Comparison of ENCODE assay signal across 8 cellular contexts in the genomic region with DNA sequence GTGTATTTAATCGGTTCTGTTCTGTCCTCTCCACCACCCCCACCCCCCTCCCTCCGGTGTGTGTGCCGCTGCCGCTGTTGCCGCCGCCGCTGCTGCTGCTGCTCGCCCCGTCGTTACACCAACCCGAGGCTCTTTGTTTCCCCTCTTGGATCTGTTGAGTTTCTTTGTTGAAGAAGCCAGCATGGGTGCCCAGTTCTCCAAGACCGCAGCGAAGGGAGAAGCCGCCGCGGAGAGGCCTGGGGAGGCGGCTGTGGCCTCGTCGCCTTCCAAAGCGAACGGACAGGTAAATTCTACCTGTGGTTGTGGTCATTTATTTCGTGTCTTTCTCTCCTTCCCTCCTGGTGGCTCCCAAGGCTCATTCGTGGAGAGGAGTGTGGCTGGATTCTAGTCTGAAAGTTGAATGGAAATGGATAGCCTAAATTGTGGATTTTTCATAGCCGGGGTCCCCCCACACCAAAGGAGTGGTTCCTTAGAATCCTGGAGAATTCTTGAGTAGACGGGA. TPM values are rescaled to one million over a fixed set of nuclear protein-coding genes. Genes with fewer than 3 reads are reported as not detected.
DNase-seq lines count a peak whose midpoint lies in the region; ATAC-seq and TF ChIP-seq lines count a peak whose summit lies in the region.

No MANE protein-coding gene starts in this region.

- POLR2A ChIA-PET in PC-3 (lab: Charles Lee; ENCODE audit: unreplicated experiment), result no interaction called here

- H3K27ac ChIP-seq in PC-3 (ENCODE audit: low read length) (peak overlapping the region; percentile 96), neural cell (ENCODE audit: low read length) (peak overlapping the region; percentile 100)

- H3K79me2 ChIP-seq in PC-3 (ENCODE audit: low read length), result peaks cover 53% of the 10 kb centered on the region
- peaks cover 57% of the 10 kb centered on the region for H3K79me2 ChIP-seq in neural cell (replicated peaks; ENCODE audit: insufficient read depth, low read length)

- no peaks in the 10 kb centered on the region for H3K36me3 ChIP-seq in PC-3 (ENCODE audit: low read depth, low read length)
- H3K36me3 ChIP-seq in neural cell (ENCODE audit: insufficient read depth, low read length), result peaks cover 3% of the 10 kb centered on the region

- TF ChIP-seq CTCF in PC-3 (conservative IDR thresholded peaks at IDR 0.05; ENCODE audit: low read depth, low read length) (no peak), epithelial cell of esophagus (IDR thresholded peaks at IDR 0.05; ENCODE audit: insufficient read depth, low read depth, low read length, missing control alignments) (no peak), neural cell (IDR thresholded peaks at IDR 0.05; ENCODE audit: poor library complexity, severe bottlenecking) (no peak)

- H3K4me2 ChIP-seq in PC-3 (ENCODE audit: low read length) (peak overlapping the region; percentile 96), neural cell (ENCODE audit: low read length) (no peak overlapping the region)

- peaks cover 11% of the 10 kb centered on the region; the same call in 1 of the 2 replicates for H4K20me1 ChIP-seq in PC-3 (ENCODE audit: low read length)
- peaks cover 18% of the 10 kb centered on the region for H4K20me1 ChIP-seq in neural cell (ENCODE audit: insufficient read depth)

- ATAC-seq in PC-3 (no peak), GM21576 (IDR thresholded peaks at IDR 0.05; ENCODE audit: unreplicated experiment) (no peak), HG03108 (IDR thresholded peaks at IDR 0.05; ENCODE audit: unreplicated experiment) (no peak)

- H3K27me3 ChIP-seq in PC-3 (ENCODE audit: low read length) (no peaks in the 10 kb centered on the region), neural cell (ENCODE audit: insufficient read depth, low read depth, low read length) (no peaks in the 10 kb centered on the region)

- H3K9ac ChIP-seq in PC-3 (ENCODE audit: low read length), result peak overlapping the region; percentile 100
- peak overlapping the region; percentile 100 for H3K9ac ChIP-seq in neural cell (ENCODE audit: low read length)

- CTCF ChIA-PET in PC-3 (lab: Charles Lee), result no interaction called here

- peak; percentile 69 for DNase-seq in NCI-H748 (lab: John Stamatoyannopoulos, UW; ENCODE audit: unreplicated experiment)
- no peak for DNase-seq in NCI-H748 treated with DMSO at 0.1 percent for 48 hours (lab: John Stamatoyannopoulos, UW)
- DNase-seq in PC-3, result no peak
- DNase-seq in epithelial cell of esophagus (ENCODE audit: low read depth), result no peak
- no peak for DNase-seq in NCI-H510A (lab: John Stamatoyannopoulos, UW)

- H3K9me2 ChIP-seq in PC-3 (replicated peaks; ENCODE audit: low read length), result no peaks in the 10 kb centered on the region
- H3K9me2 ChIP-seq in neural cell (ENCODE audit: insufficient read depth, low read length), result no peaks in the 10 kb centered on the region

- H2AFZ ChIP-seq in PC-3 (ENCODE audit: low read length) (peak overlapping the region; percentile 94), neural cell (ENCODE audit: low read depth, low read length) (no peak overlapping the region)

- intact Hi-C loops in PC-3 (cut with micrococcal nuclease), result loop anchor here (1.0 to 10.0 kb wide), 12 partner anchors 163 to 1077 kb away; no protein-coding TSS in a partner anchor

- no peaks in the 10 kb centered on the region for H3F3A ChIP-seq in PC-3 (ENCODE audit: low read length, unreplicated experiment)
- H3F3A ChIP-seq in neural cell (ENCODE audit: insufficient read depth, low read length, poor library complexity, severe bottlenecking), result peaks cover 9% of the 10 kb centered on the region

- TF ChIP-seq EP300 in neural cell (conservative IDR thresholded peaks at IDR 0.05; ENCODE audit: poor library complexity, severe bottlenecking), result no peak

- peak overlapping the region; percentile 100 for H3K4me3 ChIP-seq in PC-3 (ENCODE audit: low read length)
- peak overlapping the region; percentile 94 for H3K4me3 ChIP-seq in epithelial cell of esophagus (ENCODE audit: low read length)
- peak overlapping the region; percentile 85 for H3K4me3 ChIP-seq in neural cell (ENCODE audit: low read length)

- H3K9me3 ChIP-seq in PC-3 (ENCODE audit: low read length) (no peaks in the 10 kb centered on the region), neural cell (ENCODE audit: low read length) (no peaks in the 10 kb centered on the region)

- BruUV-seq in PC-3 (replicated peaks; lab: Mats Ljungman, UMichigan), result TSS peak; percentile 67

- H3K4me1 ChIP-seq in PC-3 (ENCODE audit: insufficient read depth, low read length), result peaks cover 9% of the 10 kb centered on the region

- TF ChIP-seq RAD21 in neural cell (conservative IDR thresholded peaks at IDR 0.05), result no peak

TF ChIP-seq in neural cell, 6 proteins besides CTCF, POLR2A, EP300 and RAD21:
- TF ChIP-seq POLR2AphosphoS5 (IDR thresholded peaks at IDR 0.05) (no peak), REST (IDR thresholded peaks at IDR 0.05; ENCODE audit: borderline replicate concordance) (peak; percentile 36)

RNA-seq across cellular contexts. Expression of gene MARCKS, which starts 0.5 kb away (rescaled TPM):
- 51.5 and 62.8 TPM in 2 replicates for total RNA-seq in PC-3 (2014; rRNA removed)
- 299 and 369 TPM in 2 replicates for polyA plus RNA-seq in neural cell
- 309 and 342 TPM in 2 replicates for polyA minus RNA-seq in neural cell
